In genomic region chr17:75455896-75456416, GRCh38 we compare ENCODE assay signal across 2 cellular contexts.
TF ChIP-seq lines count a peak whose summit lies in the region.

No MANE protein-coding gene starts in this region.

TF ChIP-seq in GM12878, 131 proteins besides CTCF, POLR2A, EP300 and RAD21:
- TF ChIP-seq NBN (IDR thresholded peaks at IDR 0.05) (peak; percentile 58; the same call in 1 of the 2 replicates), ZNF687 (IDR thresholded peaks at IDR 0.05) (peak; percentile 44; the same call in 1 of the 2 replicates), BHLHE40 (IDR thresholded peaks at IDR 0.05; ENCODE audit: borderline replicate concordance in 1 of 2, low read depth in 2 of 2, low read length in 1 of 2) (no peak), ZNF24 (IDR thresholded peaks at IDR 0.05) (no peak), IRF4 (IDR thresholded peaks at IDR 0.05; ENCODE audit: low read depth, low read length) (no peak), EED (IDR thresholded peaks at IDR 0.05; ENCODE audit: low read depth) (peak; percentile 11; the same call in 1 of the 2 replicates), POLR2AphosphoS5 (IDR thresholded peaks at IDR 0.05; ENCODE audit: low read length) (no peak), HDAC2 (IDR thresholded peaks at IDR 0.05) (no peak), PML (IDR thresholded peaks at IDR 0.05; ENCODE audit: low read length) (0 out of 2 replicates have a peak, but pooled peaks have one; percentile 29), NRF1 (conservative IDR thresholded peaks at IDR 0.05; ENCODE audit: low read depth, low read length) (no peak)
- TF ChIP-seq, protein P1, sequence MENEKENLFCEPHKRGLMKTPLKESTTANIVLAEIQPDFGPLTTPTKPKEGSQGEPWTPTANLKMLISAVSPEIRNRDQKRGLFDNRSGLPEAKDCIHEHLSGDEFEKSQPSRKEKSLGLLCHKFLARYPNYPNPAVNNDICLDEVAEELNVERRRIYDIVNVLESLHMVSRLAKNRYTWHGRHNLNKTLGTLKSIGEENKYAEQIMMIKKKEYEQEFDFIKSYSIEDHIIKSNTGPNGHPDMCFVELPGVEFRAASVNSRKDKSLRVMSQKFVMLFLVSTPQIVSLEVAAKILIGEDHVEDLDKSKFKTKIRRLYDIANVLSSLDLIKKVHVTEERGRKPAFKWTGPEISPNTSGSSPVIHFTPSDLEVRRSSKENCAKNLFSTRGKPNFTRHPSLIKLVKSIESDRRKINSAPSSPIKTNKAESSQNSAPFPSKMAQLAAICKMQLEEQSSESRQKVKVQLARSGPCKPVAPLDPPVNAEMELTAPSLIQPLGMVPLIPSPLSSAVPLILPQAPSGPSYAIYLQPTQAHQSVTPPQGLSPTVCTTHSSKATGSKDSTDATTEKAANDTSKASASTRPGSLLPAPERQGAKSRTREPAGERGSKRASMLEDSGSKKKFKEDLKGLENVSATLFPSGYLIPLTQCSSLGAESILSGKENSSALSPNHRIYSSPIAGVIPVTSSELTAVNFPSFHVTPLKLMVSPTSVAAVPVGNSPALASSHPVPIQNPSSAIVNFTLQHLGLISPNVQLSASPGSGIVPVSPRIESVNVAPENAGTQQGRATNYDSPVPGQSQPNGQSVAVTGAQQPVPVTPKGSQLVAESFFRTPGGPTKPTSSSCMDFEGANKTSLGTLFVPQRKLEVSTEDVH (IDR thresholded peaks at IDR 0.05; ENCODE audit: low read depth, partially characterized antibody), result no peak
- TF ChIP-seq, protein P2, sequence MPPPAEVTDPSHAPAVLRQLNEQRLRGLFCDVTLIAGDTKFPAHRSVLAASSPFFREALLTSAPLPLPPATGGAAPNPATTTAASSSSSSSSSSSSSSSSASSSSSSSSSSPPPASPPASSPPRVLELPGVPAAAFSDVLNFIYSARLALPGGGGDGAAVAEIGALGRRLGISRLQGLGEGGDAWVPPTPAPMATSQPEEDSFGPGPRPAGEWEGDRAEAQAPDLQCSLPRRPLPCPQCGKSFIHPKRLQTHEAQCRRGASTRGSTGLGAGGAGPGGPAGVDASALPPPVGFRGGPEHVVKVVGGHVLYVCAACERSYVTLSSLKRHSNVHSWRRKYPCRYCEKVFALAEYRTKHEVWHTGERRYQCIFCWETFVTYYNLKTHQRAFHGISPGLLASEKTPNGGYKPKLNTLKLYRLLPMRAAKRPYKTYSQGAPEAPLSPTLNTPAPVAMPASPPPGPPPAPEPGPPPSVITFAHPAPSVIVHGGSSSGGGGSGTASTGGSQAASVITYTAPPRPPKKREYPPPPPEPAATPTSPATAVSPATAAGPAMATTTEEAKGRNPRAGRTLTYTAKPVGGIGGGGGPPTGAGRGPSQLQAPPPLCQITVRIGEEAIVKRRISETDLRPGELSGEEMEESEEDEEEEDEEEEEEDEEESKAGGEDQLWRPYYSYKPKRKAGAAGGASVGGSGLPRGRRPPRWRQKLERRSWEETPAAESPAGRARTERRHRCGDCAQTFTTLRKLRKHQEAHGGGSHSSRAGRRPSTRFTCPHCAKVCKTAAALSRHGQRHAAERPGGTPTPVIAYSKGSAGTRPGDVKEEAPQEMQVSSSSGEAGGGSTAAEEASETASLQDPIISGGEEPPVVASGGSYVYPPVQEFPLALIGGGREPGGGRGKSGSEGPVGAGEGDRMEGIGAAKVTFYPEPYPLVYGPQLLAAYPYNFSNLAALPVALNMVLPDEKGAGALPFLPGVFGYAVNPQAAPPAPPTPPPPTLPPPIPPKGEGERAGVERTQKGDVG (CRISPR knock-in tag; IDR thresholded peaks at IDR 0.05), result 0 out of 2 replicates have a peak, but pooled peaks have one; percentile 17

TF ChIP-seq in HepG2, 621 proteins besides CTCF, POLR2A, EP300 and RAD21 (continues in another document):
- TF ChIP-seq, protein P3, sequence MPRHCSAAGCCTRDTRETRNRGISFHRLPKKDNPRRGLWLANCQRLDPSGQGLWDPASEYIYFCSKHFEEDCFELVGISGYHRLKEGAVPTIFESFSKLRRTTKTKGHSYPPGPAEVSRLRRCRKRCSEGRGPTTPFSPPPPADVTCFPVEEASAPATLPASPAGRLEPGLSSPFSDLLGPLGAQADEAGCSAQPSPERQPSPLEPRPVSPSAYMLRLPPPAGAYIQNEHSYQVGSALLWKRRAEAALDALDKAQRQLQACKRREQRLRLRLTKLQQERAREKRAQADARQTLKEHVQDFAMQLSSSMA (CRISPR knock-in tag; IDR thresholded peaks at IDR 0.05), result no peak
- TF ChIP-seq RORA (CRISPR knock-in tag; IDR thresholded peaks at IDR 0.05) (peak; percentile 74; the same call in 1 of the 2 replicates), ZNF543 (CRISPR knock-in tag; IDR thresholded peaks at IDR 0.05) (no peak), TCF7L2 (IDR thresholded peaks at IDR 0.05; ENCODE audit: low read depth, low read length) (no peak), RNF219 (CRISPR knock-in tag; IDR thresholded peaks at IDR 0.05) (0 out of 2 replicates have a peak, but pooled peaks have one; percentile 5), SIN3A (IDR thresholded peaks at IDR 0.05; ENCODE audit: borderline replicate concordance, low read depth, low read length) (peak; percentile 79), ZFY (CRISPR knock-in tag; IDR thresholded peaks at IDR 0.05) (no peak), ZEB1 (IDR thresholded peaks at IDR 0.05; ENCODE audit: insufficient replicate concordance, low read depth) (no peak), PHF21A (CRISPR knock-in tag; IDR thresholded peaks at IDR 0.05) (peak; percentile 39; the same call in 1 of the 2 replicates), ZNF570 (CRISPR knock-in tag; IDR thresholded peaks at IDR 0.05; ENCODE audit: borderline replicate concordance) (no peak), FOXP1 (IDR thresholded peaks at IDR 0.05) (no peak), FOXP1 (CRISPR knock-in tag; IDR thresholded peaks at IDR 0.05) (peak; percentile 34; the same call in 1 of the 2 replicates), FOXA3 (CRISPR knock-in tag; IDR thresholded peaks at IDR 0.05) (0 out of 2 replicates have a peak, but pooled peaks have one; percentile 13), ZNF18 (CRISPR knock-in tag; IDR thresholded peaks at IDR 0.05; ENCODE audit: insufficient replicate concordance) (peak; percentile 10), DNMT3B (CRISPR knock-in tag; conservative IDR thresholded peaks at IDR 0.05) (0 out of 2 replicates have a peak, but pooled peaks have one; percentile 74), ZNF121 (CRISPR knock-in tag; IDR thresholded peaks at IDR 0.05) (no peak), NFIC (IDR thresholded peaks at IDR 0.05; ENCODE audit: low read length) (peak; percentile 44; the same call in 1 of the 2 replicates), CC2D1A (CRISPR knock-in tag; IDR thresholded peaks at IDR 0.05) (0 out of 2 replicates have a peak, but pooled peaks have one; percentile 84), NFATC3 (CRISPR knock-in tag; IDR thresholded peaks at IDR 0.05) (no peak), ZSCAN5A (CRISPR knock-in tag; IDR thresholded peaks at IDR 0.05; ENCODE audit: borderline replicate concordance) (0 out of 2 replicates have a peak, but pooled peaks have one; percentile 37), SMYD3 (CRISPR knock-in tag; IDR thresholded peaks at IDR 0.05) (0 out of 2 replicates have a peak, but pooled peaks have one; percentile 62), POLR2AphosphoS5 (IDR thresholded peaks at IDR 0.05; ENCODE audit: low read depth, low read length) (peak; percentile 94; the same call in 1 of the 2 replicates), MEF2D (CRISPR knock-in tag; IDR thresholded peaks at IDR 0.05) (no peak), ZC3H13 (CRISPR knock-in tag; IDR thresholded peaks at IDR 0.05) (peak; percentile 21; the same call in 1 of the 2 replicates), ZMAT3 (CRISPR knock-in tag; conservative IDR thresholded peaks at IDR 0.05) (0 out of 2 replicates have a peak, but pooled peaks have one; percentile 10), ZNF552 (CRISPR knock-in tag; IDR thresholded peaks at IDR 0.05; ENCODE audit: borderline replicate concordance) (no peak; the same call in 1 of the 2 replicates), KDM5A (IDR thresholded peaks at IDR 0.05; ENCODE audit: borderline replicate concordance, low read length) (peak; percentile 48; the same call in 1 of the 2 replicates), ZNF44 (CRISPR knock-in tag; IDR thresholded peaks at IDR 0.05) (peak; percentile 77), SNAI1 (CRISPR knock-in tag; IDR thresholded peaks at IDR 0.05; ENCODE audit: borderline replicate concordance) (peak; percentile 2; the same call in 1 of the 2 replicates)
- TF ChIP-seq, protein P4, sequence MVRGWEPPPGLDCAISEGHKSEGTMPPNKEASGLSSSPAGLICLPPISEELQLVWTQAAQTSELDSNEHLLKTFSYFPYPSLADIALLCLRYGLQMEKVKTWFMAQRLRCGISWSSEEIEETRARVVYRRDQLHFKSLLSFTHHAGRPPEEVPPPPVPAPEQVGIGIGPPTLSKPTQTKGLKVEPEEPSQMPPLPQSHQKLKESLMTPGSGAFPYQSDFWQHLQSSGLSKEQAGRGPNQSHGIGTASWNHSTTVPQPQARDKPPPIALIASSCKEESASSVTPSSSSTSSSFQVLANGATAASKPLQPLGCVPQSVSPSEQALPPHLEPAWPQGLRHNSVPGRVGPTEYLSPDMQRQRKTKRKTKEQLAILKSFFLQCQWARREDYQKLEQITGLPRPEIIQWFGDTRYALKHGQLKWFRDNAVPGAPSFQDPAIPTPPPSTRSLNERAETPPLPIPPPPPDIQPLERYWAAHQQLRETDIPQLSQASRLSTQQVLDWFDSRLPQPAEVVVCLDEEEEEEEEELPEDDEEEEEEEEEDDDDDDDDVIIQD (CRISPR knock-in tag; IDR thresholded peaks at IDR 0.05; ENCODE audit: low read depth), result peak; percentile 9; the same call in 1 of the 2 replicates
- TF ChIP-seq, protein P5, sequence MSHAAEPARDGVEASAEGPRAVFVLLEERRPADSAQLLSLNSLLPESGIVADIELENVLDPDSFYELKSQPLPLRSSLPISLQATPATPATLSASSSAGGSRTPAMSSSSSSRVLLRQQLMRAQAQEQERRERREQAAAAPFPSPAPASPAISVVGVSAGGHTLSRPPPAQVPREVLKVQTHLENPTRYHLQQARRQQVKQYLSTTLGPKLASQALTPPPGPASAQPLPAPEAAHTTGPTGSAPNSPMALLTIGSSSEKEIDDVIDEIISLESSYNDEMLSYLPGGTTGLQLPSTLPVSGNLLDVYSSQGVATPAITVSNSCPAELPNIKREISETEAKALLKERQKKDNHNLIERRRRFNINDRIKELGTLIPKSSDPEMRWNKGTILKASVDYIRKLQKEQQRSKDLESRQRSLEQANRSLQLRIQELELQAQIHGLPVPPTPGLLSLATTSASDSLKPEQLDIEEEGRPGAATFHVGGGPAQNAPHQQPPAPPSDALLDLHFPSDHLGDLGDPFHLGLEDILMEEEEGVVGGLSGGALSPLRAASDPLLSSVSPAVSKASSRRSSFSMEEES (CRISPR knock-in tag; IDR thresholded peaks at IDR 0.05), result 0 out of 2 replicates have a peak, but pooled peaks have one; percentile 6
- TF ChIP-seq, protein P6, sequence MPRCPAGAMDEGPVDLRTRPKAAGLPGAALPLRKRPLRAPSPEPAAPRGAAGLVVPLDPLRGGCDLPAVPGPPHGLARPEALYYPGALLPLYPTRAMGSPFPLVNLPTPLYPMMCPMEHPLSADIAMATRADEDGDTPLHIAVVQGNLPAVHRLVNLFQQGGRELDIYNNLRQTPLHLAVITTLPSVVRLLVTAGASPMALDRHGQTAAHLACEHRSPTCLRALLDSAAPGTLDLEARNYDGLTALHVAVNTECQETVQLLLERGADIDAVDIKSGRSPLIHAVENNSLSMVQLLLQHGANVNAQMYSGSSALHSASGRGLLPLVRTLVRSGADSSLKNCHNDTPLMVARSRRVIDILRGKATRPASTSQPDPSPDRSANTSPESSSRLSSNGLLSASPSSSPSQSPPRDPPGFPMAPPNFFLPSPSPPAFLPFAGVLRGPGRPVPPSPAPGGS (CRISPR knock-in tag; IDR thresholded peaks at IDR 0.05), result no peak
- TF ChIP-seq, protein P7, sequence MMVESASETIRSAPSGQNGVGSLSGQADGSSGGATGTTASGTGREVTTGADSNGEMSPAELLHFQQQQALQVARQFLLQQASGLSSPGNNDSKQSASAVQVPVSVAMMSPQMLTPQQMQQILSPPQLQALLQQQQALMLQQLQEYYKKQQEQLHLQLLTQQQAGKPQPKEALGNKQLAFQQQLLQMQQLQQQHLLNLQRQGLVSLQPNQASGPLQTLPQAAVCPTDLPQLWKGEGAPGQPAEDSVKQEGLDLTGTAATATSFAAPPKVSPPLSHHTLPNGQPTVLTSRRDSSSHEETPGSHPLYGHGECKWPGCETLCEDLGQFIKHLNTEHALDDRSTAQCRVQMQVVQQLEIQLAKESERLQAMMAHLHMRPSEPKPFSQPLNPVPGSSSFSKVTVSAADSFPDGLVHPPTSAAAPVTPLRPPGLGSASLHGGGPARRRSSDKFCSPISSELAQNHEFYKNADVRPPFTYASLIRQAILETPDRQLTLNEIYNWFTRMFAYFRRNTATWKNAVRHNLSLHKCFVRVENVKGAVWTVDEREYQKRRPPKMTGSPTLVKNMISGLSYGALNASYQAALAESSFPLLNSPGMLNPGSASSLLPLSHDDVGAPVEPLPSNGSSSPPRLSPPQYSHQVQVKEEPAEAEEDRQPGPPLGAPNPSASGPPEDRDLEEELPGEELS (CRISPR knock-in tag; IDR thresholded peaks at IDR 0.05), result peak; percentile 20; the same call in 1 of the 2 replicates
